ENCODE assay signal across 27 cellular contexts in the genomic region with DNA sequence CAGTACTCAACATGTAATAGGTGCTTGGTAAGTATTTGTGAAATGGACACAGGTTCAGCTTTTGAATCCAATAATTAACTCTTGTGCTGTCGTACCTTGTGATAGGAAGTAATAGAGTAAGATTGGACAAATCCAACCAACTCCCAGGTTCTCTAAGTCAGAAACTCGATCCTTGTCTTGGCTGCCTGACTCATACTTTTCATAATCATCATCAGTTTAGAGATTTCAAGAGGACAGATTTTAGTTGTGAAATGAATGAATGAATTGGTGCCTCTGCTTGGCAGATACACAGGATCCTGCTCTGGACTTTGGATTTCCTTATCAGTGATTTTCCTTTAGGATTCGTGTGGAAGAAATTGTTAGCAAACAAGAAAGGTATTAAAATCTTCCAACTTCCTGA.
"Had no signal": no experiment of that assay in that cellular context is flagged by ENCODE, and none has a peak within 500 bp of the region (broad histone marks: within the 10 kb centered on the region; RNA-seq: fewer than 3 reads in every experiment).

No MANE protein-coding gene starts in this region.

- H3K4me2 ChIP-seq: smooth muscle cell had no signal

- ATAC-seq: effector memory CD8-positive, alpha-beta T cell; esophagus mucosa; gastrocnemius medialis; left lobe of liver; mucosa of descending colon; natural killer cell treated with Interleukin-12 subunit alpha and Interleukin-12 subunit beta and Interleukin-15 and Interleukin-18, amount 100 ng/mL, for 72 hours; right lobe of liver; stimulated activated naive CD8-positive, alpha-beta T cell treated with anti-CD3 and anti-CD28 coated beads, Interleukin-15, amount 100 ng/mL, for 72 hours had no signal

- H3K79me2 ChIP-seq: parathyroid adenoma had no signal

- H3K27ac ChIP-seq: epithelial cell of prostate, gastrocnemius medialis, neutrophil, parathyroid adenoma, right lobe of liver, suprapubic skin, vagina had no signal

- H3K4me1 ChIP-seq: gastrocnemius medialis, parathyroid adenoma, right lobe of liver, suprapubic skin, vagina had no signal

- H3K9me3 ChIP-seq: gastrocnemius medialis, neutrophil, right lobe of liver, suprapubic skin, vagina had no signal

- H2AFZ ChIP-seq: parathyroid adenoma had no signal

- H3K36me3 ChIP-seq: gastrocnemius medialis, neutrophil, right lobe of liver, suprapubic skin, vagina had no signal

- H3K27me3 ChIP-seq: gastrocnemius medialis, neutrophil, right lobe of liver, suprapubic skin, vagina had no signal

- FAIRE-seq: kidney had no signal

- H3K4me3 ChIP-seq: gastrocnemius medialis, lung, mucosa of descending colon, right lobe of liver, smooth muscle cell, suprapubic skin, vagina had no signal

- DNase-seq: cortex of kidney; effector memory CD8-positive, alpha-beta T cell; foreskin fibroblast; gastrocnemius medialis; head of caudate nucleus; kidney; mesenchymal stem cell; mucosa of descending colon; naive B cell; right lobe of liver; stimulated activated CD4-positive, alpha-beta T cell treated with anti-CD3 and anti-CD28 coated beads, Interleukin-12 subunit alpha, Interleukin-12 subunit beta, amount 100 ng/mL, for 4 hours; stimulated activated CD4-positive, alpha-beta T cell treated with anti-CD3 and anti-CD28 coated beads, Interleukin-1b, Interleukin-23, amount 100 ng/mL, for 48 hours; stimulated activated CD4-positive, alpha-beta T cell treated with anti-CD3 and anti-CD28 coated beads, Interleukin-4, amount 100 ng/mL, for 1 hour; stimulated activated CD8-positive, alpha-beta memory T cell treated with anti-CD3 and anti-CD28 coated beads, Interleukin-4, amount 100 ng/mL, for 48 hours; stimulated activated naive CD4-positive, alpha-beta T cell; stimulated activated naive CD8-positive, alpha-beta T cell treated with anti-CD3 and anti-CD28 coated beads, Interleukin-15, amount 100 ng/mL, for 72 hours; trophoblast cell had no signal
